Comparison of ENCODE assay signal across 13 cellular contexts in the genomic region with DNA sequence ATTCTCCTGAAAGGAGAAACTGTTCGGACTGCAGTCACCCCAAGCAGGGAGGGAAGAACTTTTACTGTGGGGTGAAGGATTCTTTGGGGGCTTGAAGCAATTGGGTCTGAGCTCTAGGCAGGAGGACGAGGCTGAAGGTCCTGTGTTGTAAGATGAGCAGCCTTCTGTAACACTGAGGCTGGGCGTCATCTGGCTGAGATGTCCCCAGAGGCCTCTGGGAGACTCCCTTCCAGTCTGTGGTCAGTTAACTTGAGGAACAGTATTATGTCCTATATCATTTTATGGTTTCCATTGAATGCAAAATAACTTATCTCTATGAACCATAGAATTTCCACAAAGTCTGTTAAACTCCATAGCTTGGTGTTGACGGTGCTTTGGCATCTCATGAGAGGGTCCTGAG. TPM values are rescaled to one million over a fixed set of nuclear protein-coding genes. Genes with fewer than 3 reads are reported as not detected.
DNase-seq lines count a peak whose midpoint lies in the region; TF ChIP-seq lines count a peak whose summit lies in the region.
"Had no signal": no experiment of that assay in that cellular context is flagged by ENCODE, and none has a peak within 500 bp of the region (broad histone marks: within the 10 kb centered on the region; RNA-seq: fewer than 3 reads in every experiment).

No MANE protein-coding gene starts in this region.

- CTCF ChIA-PET in Caco-2 (lab: Charles Lee), result no interaction called here

- H3K36me3 ChIP-seq in Caco-2 (ENCODE audit: control insufficient read depth, insufficient read depth, low read length), result no peaks in the 10 kb centered on the region
- H3K36me3 ChIP-seq: HAP-1 had no signal

- H3K9me3 Mint-ChIP-seq in Caco-2 (ENCODE audit: unreplicated experiment), result no peaks in the 10 kb centered on the region
- H3K9me3 Mint-ChIP-seq in osteocyte (ENCODE audit: unreplicated experiment), result no peaks in the 10 kb centered on the region
- H3K9me3 Mint-ChIP-seq: CD4-positive, alpha-beta T cell had no signal

- peak overlapping the region; percentile 50 for H3K27ac Mint-ChIP-seq in Caco-2 (ENCODE audit: unreplicated experiment)
- no peak overlapping the region for H3K27ac Mint-ChIP-seq in osteocyte (ENCODE audit: unreplicated experiment)
- H3K27ac Mint-ChIP-seq: B cell; CD4-positive, alpha-beta T cell had no signal

- H3K4me1 ChIP-seq in Caco-2, result peaks cover 29% of the 10 kb centered on the region
- H3K4me1 ChIP-seq: HAP-1 had no signal

- no peak overlapping the region for H3K4me3 ChIP-seq in Caco-2 (ENCODE audit: low read depth, low read length)
- no peak overlapping the region for H3K4me3 ChIP-seq in NB4 (ENCODE audit: low read depth, low read length)
- H3K4me3 ChIP-seq: GM23248, HAP-1 had no signal

- no peaks in the 10 kb centered on the region for H3K27me3 ChIP-seq in Caco-2 (replicated peaks; ENCODE audit: control insufficient read depth, insufficient read depth, low read length)

- H3K27me3 Mint-ChIP-seq in Caco-2 (ENCODE audit: insufficient read depth, unreplicated experiment), result no peaks in the 10 kb centered on the region
- H3K27me3 Mint-ChIP-seq in osteocyte (ENCODE audit: unreplicated experiment), result no peaks in the 10 kb centered on the region
- H3K27me3 Mint-ChIP-seq: B cell; CD4-positive, alpha-beta T cell had no signal

- no peak overlapping the region for H3K4me3 Mint-ChIP-seq in Caco-2 (ENCODE audit: unreplicated experiment)
- no peak overlapping the region for H3K4me3 Mint-ChIP-seq in osteocyte (ENCODE audit: unreplicated experiment)
- H3K4me3 Mint-ChIP-seq: B cell; CD4-positive, alpha-beta T cell had no signal

- H3K4me1 Mint-ChIP-seq in Caco-2 (ENCODE audit: low read depth, unreplicated experiment), result peaks cover 35% of the 10 kb centered on the region
- H3K4me1 Mint-ChIP-seq in osteocyte (ENCODE audit: unreplicated experiment), result no peaks in the 10 kb centered on the region

- POLR2A ChIA-PET in Caco-2 (lab: Charles Lee), result no interaction called here

- no TSS peak for BruUV-seq in Caco-2 (replicated peaks; lab: Mats Ljungman, UMichigan)

- no peak for TF ChIP-seq POLR2A in NB4 (IDR thresholded peaks at IDR 0.05; ENCODE audit: extremely low read depth, insufficient read length)

- intact Hi-C loops in Caco-2 (cut with micrococcal nuclease; ENCODE audit: unreplicated experiment), result no loop called here

- H3K9me3 ChIP-seq in Caco-2, result peaks cover 6% of the 10 kb centered on the region; the same call in 1 of the 2 replicates
- H3K9me3 ChIP-seq: HAP-1 had no signal

- H3K36me3 Mint-ChIP-seq in Caco-2 (ENCODE audit: insufficient read depth, unreplicated experiment) (peaks cover 7% of the 10 kb centered on the region), osteocyte (ENCODE audit: unreplicated experiment) (no peaks in the 10 kb centered on the region)

- DNase-seq in Caco-2 (no peak), NB4 (ENCODE audit: low read depth) (peak; percentile 85), myocyte (ENCODE audit: low read depth) (peak; percentile 7), NCI-H2107 (lab: John Stamatoyannopoulos, UW) (no peak), osteocyte (ENCODE audit: extremely low spot score, unreplicated experiment) (no peak), NCI-H2029 treated with DMSO at 0.1 percent for 48 hours (lab: John Stamatoyannopoulos, UW) (no peak)
- DNase-seq: CD4-positive, alpha-beta T cell; DMS153; DMS79; GDM1; GM23248 had no signal

- no peak for TF ChIP-seq CTCF in Caco-2 (IDR thresholded peaks at IDR 0.05; ENCODE audit: insufficient read depth in 1 of 2, low read depth in 1 of 2, low read length in 1 of 2, severe bottlenecking in 1 of 2, unreplicated experiment in 1 of 2)
- no peak for TF ChIP-seq CTCF in NB4 (IDR thresholded peaks at IDR 0.05; ENCODE audit: low read depth, low read length)
- no peak for TF ChIP-seq CTCF in osteocyte (IDR thresholded peaks at IDR 0.05)

RNA-seq across cellular contexts. Expression of a gene that starts 26.3 kb away (rescaled TPM):
- total RNA-seq in Caco-2 (2022) (41.9 and 47.2 TPM in 2 replicates), myocyte (14.7 and 16.5 TPM in 2 replicates), osteocyte (7.6 TPM in 2 replicates)
- polyA plus RNA-seq in myocyte (2012), result 3.0 TPM

Comparison
In these comparisons a context has a peak if more than half of its experiments do, and no peak if none do; other contexts are left out.
1. DNase-seq: peak in NB4 (single experiment) and myocyte (single experiment); none in Caco-2 (0 of 2), NCI-H2107 (single experiment), osteocyte (single experiment) and NCI-H2029 treated with DMSO at 0.1 percent for 48 hours (single experiment).